Comparison of ENCODE assay signal across 8 cellular contexts in genomic region chr12:122421263-122421814, GRCh38. TPM values are rescaled to one million over a fixed set of nuclear protein-coding genes. Genes with fewer than 3 reads are reported as not detected.
DNase-seq lines count a peak whose midpoint lies in the region; ATAC-seq and TF ChIP-seq lines count a peak whose summit lies in the region.

No MANE protein-coding gene starts in this region.

- no peaks in the 10 kb centered on the region for H3K27me3 Mint-ChIP-seq in activated naive CD8-positive, alpha-beta T cell treated with anti-CD3 and anti-CD28 coated beads, Interleukin-2, amount 10 ng/mL, durations not matched to agents 7 days and 5 days
- H3K27me3 Mint-ChIP-seq in progenitor cell of endocrine pancreas, result no peaks in the 10 kb centered on the region

- no peaks in the 10 kb centered on the region for H3K9me3 ChIP-seq in heart right ventricle

- no peaks in the 10 kb centered on the region for H3K27me3 ChIP-seq in heart right ventricle

- no peak for ATAC-seq in activated naive CD8-positive, alpha-beta T cell treated with anti-CD3 and anti-CD28 coated beads, Interleukin-2, amount 10 ng/mL, durations not matched to agents 7 days and 5 days (ENCODE audit: low read depth)
- ATAC-seq in heart right ventricle, result peak; percentile 27 to 59 (median 50)
- no peak for ATAC-seq in GM18907 (IDR thresholded peaks at IDR 0.05; ENCODE audit: unreplicated experiment)

- H3K4me3 Mint-ChIP-seq in activated naive CD8-positive, alpha-beta T cell treated with anti-CD3 and anti-CD28 coated beads, Interleukin-2, amount 10 ng/mL, durations not matched to agents 7 days and 5 days, result peak overlapping the region; percentile 86
- H3K4me3 Mint-ChIP-seq in progenitor cell of endocrine pancreas (ENCODE audit: low read depth), result peak overlapping the region; percentile 92

- peaks cover 22% of the 10 kb centered on the region for H3K4me1 Mint-ChIP-seq in activated naive CD8-positive, alpha-beta T cell treated with anti-CD3 and anti-CD28 coated beads, Interleukin-2, amount 10 ng/mL, durations not matched to agents 7 days and 5 days
- H3K4me1 Mint-ChIP-seq in progenitor cell of endocrine pancreas (ENCODE audit: low read depth), result peaks cover 36% of the 10 kb centered on the region

- peak overlapping the region; percentile 78 for H3K27ac Mint-ChIP-seq in activated naive CD8-positive, alpha-beta T cell treated with anti-CD3 and anti-CD28 coated beads, Interleukin-2, amount 10 ng/mL, durations not matched to agents 7 days and 5 days
- H3K27ac Mint-ChIP-seq in progenitor cell of endocrine pancreas, result peak overlapping the region; percentile 100

- 3 to 5% methylated on average over 14 of the region's 14 CpGs for WGBS in heart right ventricle, 2 donors

- POLR2A ChIA-PET in activated naive CD8-positive, alpha-beta T cell treated with anti-CD3 and anti-CD28 coated beads, Interleukin-2, amount 10 ng/mL, durations not matched to agents 7 days and 5 days (lab: Charles Lee), result interaction anchor here (0.6 to 1.1 kb wide), 7 partner anchors 7 to 105 kb away, joined by 3 to 6 read pairs (median 3); partner anchors contain the start of genes KNTC1, RSRC2 and ZCCHC8

- H3K27ac ChIP-seq in heart right ventricle, result peak overlapping the region; percentile 96 to 100 (median 98)

- TF ChIP-seq CTCF in heart right ventricle (IDR thresholded peaks at IDR 0.05), result no peak
- no peak for TF ChIP-seq CTCF in progenitor cell of endocrine pancreas (IDR thresholded peaks at IDR 0.05; ENCODE audit: unreplicated experiment)

- peak; percentile 15 for DNase-seq in stimulated activated CD4-positive, alpha-beta T cell treated with anti-CD3 and anti-CD28 coated beads, Interleukin-1b, Interleukin-23, amount 100 ng/mL, for 48 hours
- DNase-seq in stimulated activated CD4-positive, alpha-beta T cell treated with anti-CD3 and anti-CD28 coated beads, Interleukin-12 subunit alpha, Interleukin-12 subunit beta, amount 100 ng/mL, for 4 hours, result no peak
- DNase-seq in NCI-H345 (lab: John Stamatoyannopoulos, UW) (peak; percentile 35), heart right ventricle (peak; percentile 28 to 29), progenitor cell of endocrine pancreas (ENCODE audit: low spot score, unreplicated experiment) (no peak), retina (no peak)
- no peak for DNase-seq in activated naive CD8-positive, alpha-beta T cell treated with anti-CD3 and anti-CD28 coated beads, Interleukin-2, amount 10 ng/mL, durations not matched to agents 7 days and 5 days

- H3K4me1 ChIP-seq in heart right ventricle, result peaks cover 12 to 45% (median 27%) of the 10 kb centered on the region in 9 donors

- H3K36me3 ChIP-seq in heart right ventricle, result peaks cover 0 to 8% (median 0%) of the 10 kb centered on the region in 9 donors

- intact Hi-C loops in heart right ventricle (cut with DNase I), result loop anchor here in 1 of 10 donors (2.0 kb wide), 1 partner anchor 21 kb away; no protein-coding TSS in a partner anchor

- no peaks in the 10 kb centered on the region for H3K9me3 Mint-ChIP-seq in activated naive CD8-positive, alpha-beta T cell treated with anti-CD3 and anti-CD28 coated beads, Interleukin-2, amount 10 ng/mL, durations not matched to agents 7 days and 5 days
- H3K9me3 Mint-ChIP-seq in progenitor cell of endocrine pancreas (ENCODE audit: low read depth), result no peaks in the 10 kb centered on the region

- H3K36me3 Mint-ChIP-seq in activated naive CD8-positive, alpha-beta T cell treated with anti-CD3 and anti-CD28 coated beads, Interleukin-2, amount 10 ng/mL, durations not matched to agents 7 days and 5 days, result no peaks in the 10 kb centered on the region
- peaks cover 4% of the 10 kb centered on the region for H3K36me3 Mint-ChIP-seq in progenitor cell of endocrine pancreas (ENCODE audit: insufficient read depth)

- peak overlapping the region; percentile 23 to 100 (median 95) for H3K4me3 ChIP-seq in heart right ventricle

RNA-seq across cellular contexts. Expression of gene CLIP1, which starts 1.1 kb away (rescaled TPM):
- 10 to 100 TPM; 61.2 to 61.5 TPM for total RNA-seq in activated naive CD8-positive, alpha-beta T cell treated with anti-CD3 and anti-CD28 coated beads, Interleukin-2, amount 10 ng/mL, durations not matched to agents 7 days and 5 days
- total RNA-seq in heart right ventricle (100 to 1,000 TPM in 5 of 10 donors, 10 to 100 TPM in 5; 87.4 to 135 (median 100) TPM), progenitor cell of endocrine pancreas (78.6 and 81.8 TPM in 2 replicates)
- polyA plus RNA-seq in heart right ventricle, result 10 to 100 TPM; 36.3 to 39.1 TPM

Comparison
In these comparisons a context has a peak if more than half of its experiments do, and no peak if none do; other contexts are left out.
1. DNase-seq: peak in stimulated activated CD4-positive, alpha-beta T cell treated with anti-CD3 and anti-CD28 coated beads, Interleukin-1b, Interleukin-23, amount 100 ng/mL, for 48 hours (single experiment), NCI-H345 (single experiment) and heart right ventricle (2 of 2); none in stimulated activated CD4-positive, alpha-beta T cell treated with anti-CD3 and anti-CD28 coated beads, Interleukin-12 subunit alpha, Interleukin-12 subunit beta, amount 100 ng/mL, for 4 hours (single experiment), activated naive CD8-positive, alpha-beta T cell treated with anti-CD3 and anti-CD28 coated beads, Interleukin-2, amount 10 ng/mL, durations not matched to agents 7 days and 5 days (single experiment), progenitor cell of endocrine pancreas (single experiment) and retina (single experiment).
2. ATAC-seq: peak in heart right ventricle (8 of 8); none in activated naive CD8-positive, alpha-beta T cell treated with anti-CD3 and anti-CD28 coated beads, Interleukin-2, amount 10 ng/mL, durations not matched to agents 7 days and 5 days (single experiment) and GM18907 (single experiment).